ENCODE assay signal across 1 cellular context in the genomic region with DNA sequence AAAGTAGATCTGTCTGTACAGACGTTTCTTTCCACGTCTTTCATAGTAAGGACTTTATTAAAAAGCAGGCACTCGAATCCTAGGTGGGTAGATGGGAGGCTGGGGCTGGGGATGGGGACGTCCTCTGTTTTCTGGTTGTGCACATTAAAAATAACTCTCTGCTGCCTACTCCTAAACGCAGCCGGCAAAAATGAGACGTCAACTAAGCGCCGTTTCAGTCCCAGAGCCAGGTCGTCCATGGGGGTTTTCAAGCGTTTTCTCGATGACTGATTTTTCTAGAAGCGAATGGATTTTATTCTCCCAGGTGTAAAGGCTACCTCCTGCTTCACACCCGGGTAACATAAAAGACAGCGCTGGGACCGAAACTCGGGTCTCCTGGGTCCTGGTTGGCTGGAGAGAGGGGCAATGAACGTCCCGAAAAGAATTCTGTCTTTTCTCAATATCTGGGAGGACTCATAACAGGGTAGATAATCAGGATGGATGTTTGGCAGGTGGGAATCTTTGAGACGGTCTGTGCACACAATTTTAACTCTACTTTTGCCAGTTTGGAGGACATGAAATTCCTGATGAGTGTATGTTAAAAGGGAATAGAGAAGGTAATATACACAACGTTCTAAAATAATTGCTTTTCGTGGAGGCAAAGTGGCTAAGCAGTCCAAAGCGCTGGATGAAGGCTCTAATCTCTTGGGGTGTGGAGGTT.
TF ChIP-seq lines count a peak whose summit lies in the region.

No MANE protein-coding gene starts in this region.

TF ChIP-seq in K562, 482 proteins besides CTCF, POLR2A, EP300 and RAD21 (continues in another document):
- TF ChIP-seq EWSR1 (IDR thresholded peaks at IDR 0.05; ENCODE audit: borderline replicate concordance, low read depth, partially characterized antibody) = no peak
- TF ChIP-seq YY1 (IDR thresholded peaks at IDR 0.05; ENCODE audit: borderline replicate concordance in 1 of 3, control insufficient read depth in 1 of 3, extremely low read depth in 1 of 3, insufficient read depth in 3 of 3, insufficient read length in 1 of 3, insufficient replicate concordance in 2 of 3, low read depth in 1 of 3, low read length in 2 of 3) = peak in 1 of 3 experiments; percentile 30
- TF ChIP-seq, protein P1, sequence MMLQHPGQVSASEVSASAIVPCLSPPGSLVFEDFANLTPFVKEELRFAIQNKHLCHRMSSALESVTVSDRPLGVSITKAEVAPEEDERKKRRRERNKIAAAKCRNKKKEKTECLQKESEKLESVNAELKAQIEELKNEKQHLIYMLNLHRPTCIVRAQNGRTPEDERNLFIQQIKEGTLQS (IDR thresholded peaks at IDR 0.05) = no peak
- TF ChIP-seq, protein P1 (CRISPR knock-in tag; conservative IDR thresholded peaks at IDR 0.05) = peak; percentile 22; the same call in 1 of the 2 replicates
- TF ChIP-seq, protein P2, sequence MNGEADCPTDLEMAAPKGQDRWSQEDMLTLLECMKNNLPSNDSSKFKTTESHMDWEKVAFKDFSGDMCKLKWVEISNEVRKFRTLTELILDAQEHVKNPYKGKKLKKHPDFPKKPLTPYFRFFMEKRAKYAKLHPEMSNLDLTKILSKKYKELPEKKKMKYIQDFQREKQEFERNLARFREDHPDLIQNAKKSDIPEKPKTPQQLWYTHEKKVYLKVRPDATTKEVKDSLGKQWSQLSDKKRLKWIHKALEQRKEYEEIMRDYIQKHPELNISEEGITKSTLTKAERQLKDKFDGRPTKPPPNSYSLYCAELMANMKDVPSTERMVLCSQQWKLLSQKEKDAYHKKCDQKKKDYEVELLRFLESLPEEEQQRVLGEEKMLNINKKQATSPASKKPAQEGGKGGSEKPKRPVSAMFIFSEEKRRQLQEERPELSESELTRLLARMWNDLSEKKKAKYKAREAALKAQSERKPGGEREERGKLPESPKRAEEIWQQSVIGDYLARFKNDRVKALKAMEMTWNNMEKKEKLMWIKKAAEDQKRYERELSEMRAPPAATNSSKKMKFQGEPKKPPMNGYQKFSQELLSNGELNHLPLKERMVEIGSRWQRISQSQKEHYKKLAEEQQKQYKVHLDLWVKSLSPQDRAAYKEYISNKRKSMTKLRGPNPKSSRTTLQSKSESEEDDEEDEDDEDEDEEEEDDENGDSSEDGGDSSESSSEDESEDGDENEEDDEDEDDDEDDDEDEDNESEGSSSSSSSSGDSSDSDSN (IDR thresholded peaks at IDR 0.05; ENCODE audit: borderline replicate concordance in 1 of 2, low read depth in 2 of 2, low read length in 2 of 2) = 0 out of 4 replicates have a peak, but pooled peaks of 1 of the 2 experiments have one; percentile 19
- peak; percentile 9; the same call in 1 of the 2 replicates for TF ChIP-seq GTF2E2 (tag; IDR thresholded peaks at IDR 0.05)
- TF ChIP-seq, protein P3, sequence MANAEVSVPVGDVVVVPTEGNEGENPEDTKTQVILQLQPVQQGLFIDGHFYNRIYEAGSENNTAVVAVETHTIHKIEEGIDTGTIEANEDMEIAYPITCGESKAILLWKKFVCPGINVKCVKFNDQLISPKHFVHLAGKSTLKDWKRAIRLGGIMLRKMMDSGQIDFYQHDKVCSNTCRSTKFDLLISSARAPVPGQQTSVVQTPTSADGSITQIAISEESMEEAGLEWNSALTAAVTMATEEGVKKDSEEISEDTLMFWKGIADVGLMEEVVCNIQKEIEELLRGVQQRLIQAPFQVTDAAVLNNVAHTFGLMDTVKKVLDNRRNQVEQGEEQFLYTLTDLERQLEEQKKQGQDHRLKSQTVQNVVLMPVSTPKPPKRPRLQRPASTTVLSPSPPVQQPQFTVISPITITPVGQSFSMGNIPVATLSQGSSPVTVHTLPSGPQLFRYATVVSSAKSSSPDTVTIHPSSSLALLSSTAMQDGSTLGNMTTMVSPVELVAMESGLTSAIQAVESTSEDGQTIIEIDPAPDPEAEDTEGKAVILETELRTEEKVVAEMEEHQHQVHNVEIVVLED (CRISPR knock-in tag; IDR thresholded peaks at IDR 0.05) = no peak
- TF ChIP-seq NFIC (IDR thresholded peaks at IDR 0.05) = 0 out of 2 replicates have a peak, but pooled peaks have one; percentile 4
- 0 out of 2 replicates have a peak, but pooled peaks have one; percentile 47 for TF ChIP-seq MECOM (CRISPR knock-in tag; IDR thresholded peaks at IDR 0.05)
- peak; percentile 26 for TF ChIP-seq MEIS2 (IDR thresholded peaks at IDR 0.05; ENCODE audit: partially characterized antibody)
- no peak for TF ChIP-seq ERF (CRISPR knock-in tag; IDR thresholded peaks at IDR 0.05)
- 0 out of 2 replicates have a peak, but pooled peaks have one; percentile 61 for TF ChIP-seq DLX4 (CRISPR knock-in tag; IDR thresholded peaks at IDR 0.05)
- TF ChIP-seq RHOXF2B (CRISPR knock-in tag; conservative IDR thresholded peaks at IDR 0.05) = 0 out of 2 replicates have a peak, but pooled peaks have one; percentile 42
- TF ChIP-seq TBP (optimal IDR thresholded peaks at IDR 0.05; ENCODE audit: low read depth, low read length) = peak; percentile 10
- TF ChIP-seq CREM (IDR thresholded peaks at IDR 0.05; ENCODE audit: low read depth) = peak; percentile 55
- no peak; the same call in 1 of the 2 replicates for TF ChIP-seq KAT8 (IDR thresholded peaks at IDR 0.05; ENCODE audit: low read depth)
- TF ChIP-seq FOXA3 (CRISPR knock-in tag; conservative IDR thresholded peaks at IDR 0.05 in 1 of 2, IDR thresholded peaks at IDR 0.05 in 1 of 2) = no peak
- TF ChIP-seq, protein P4, sequence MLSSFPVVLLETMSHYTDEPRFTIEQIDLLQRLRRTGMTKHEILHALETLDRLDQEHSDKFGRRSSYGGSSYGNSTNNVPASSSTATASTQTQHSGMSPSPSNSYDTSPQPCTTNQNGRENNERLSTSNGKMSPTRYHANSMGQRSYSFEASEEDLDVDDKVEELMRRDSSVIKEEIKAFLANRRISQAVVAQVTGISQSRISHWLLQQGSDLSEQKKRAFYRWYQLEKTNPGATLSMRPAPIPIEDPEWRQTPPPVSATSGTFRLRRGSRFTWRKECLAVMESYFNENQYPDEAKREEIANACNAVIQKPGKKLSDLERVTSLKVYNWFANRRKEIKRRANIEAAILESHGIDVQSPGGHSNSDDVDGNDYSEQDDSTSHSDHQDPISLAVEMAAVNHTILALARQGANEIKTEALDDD (IDR thresholded peaks at IDR 0.05) = 0 out of 2 replicates have a peak, but pooled peaks have one; percentile 15
- peak; percentile 46 for TF ChIP-seq RBBP5 (IDR thresholded peaks at IDR 0.05; ENCODE audit: borderline replicate concordance, insufficient read depth, low read length, poor library complexity, severe bottlenecking)
- TF ChIP-seq NFYB (IDR thresholded peaks at IDR 0.05; ENCODE audit: extremely low read depth, insufficient read length) = no peak
- TF ChIP-seq, protein P5, sequence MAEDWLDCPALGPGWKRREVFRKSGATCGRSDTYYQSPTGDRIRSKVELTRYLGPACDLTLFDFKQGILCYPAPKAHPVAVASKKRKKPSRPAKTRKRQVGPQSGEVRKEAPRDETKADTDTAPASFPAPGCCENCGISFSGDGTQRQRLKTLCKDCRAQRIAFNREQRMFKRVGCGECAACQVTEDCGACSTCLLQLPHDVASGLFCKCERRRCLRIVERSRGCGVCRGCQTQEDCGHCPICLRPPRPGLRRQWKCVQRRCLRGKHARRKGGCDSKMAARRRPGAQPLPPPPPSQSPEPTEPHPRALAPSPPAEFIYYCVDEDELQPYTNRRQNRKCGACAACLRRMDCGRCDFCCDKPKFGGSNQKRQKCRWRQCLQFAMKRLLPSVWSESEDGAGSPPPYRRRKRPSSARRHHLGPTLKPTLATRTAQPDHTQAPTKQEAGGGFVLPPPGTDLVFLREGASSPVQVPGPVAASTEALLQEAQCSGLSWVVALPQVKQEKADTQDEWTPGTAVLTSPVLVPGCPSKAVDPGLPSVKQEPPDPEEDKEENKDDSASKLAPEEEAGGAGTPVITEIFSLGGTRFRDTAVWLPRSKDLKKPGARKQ (CRISPR knock-in tag; IDR thresholded peaks at IDR 0.05) = 0 out of 2 replicates have a peak, but pooled peaks have one; percentile 22
- no peak for TF ChIP-seq IFI16 (CRISPR knock-in tag; IDR thresholded peaks at IDR 0.05)
- TF ChIP-seq CREB3L1 (IDR thresholded peaks at IDR 0.05; ENCODE audit: borderline replicate concordance, low read depth) = 0 out of 2 replicates have a peak, but pooled peaks have one; percentile 34
- 0 out of 2 replicates have a peak, but pooled peaks have one; percentile 62 for TF ChIP-seq ZFP30 (CRISPR knock-in tag; IDR thresholded peaks at IDR 0.05; ENCODE audit: borderline replicate concordance)
- TF ChIP-seq PREB (CRISPR knock-in tag; IDR thresholded peaks at IDR 0.05) = 0 out of 2 replicates have a peak, but pooled peaks have one; percentile 52
- TF ChIP-seq CHD4 (IDR thresholded peaks at IDR 0.05; ENCODE audit: insufficient read depth, insufficient replicate concordance, low read depth, low read length, poor library complexity, severe bottlenecking) = peak; percentile 20
- TF ChIP-seq HMG20B (CRISPR knock-in tag; IDR thresholded peaks at IDR 0.05) = 0 out of 2 replicates have a peak, but pooled peaks have one; percentile 39
- TF ChIP-seq, protein P6, sequence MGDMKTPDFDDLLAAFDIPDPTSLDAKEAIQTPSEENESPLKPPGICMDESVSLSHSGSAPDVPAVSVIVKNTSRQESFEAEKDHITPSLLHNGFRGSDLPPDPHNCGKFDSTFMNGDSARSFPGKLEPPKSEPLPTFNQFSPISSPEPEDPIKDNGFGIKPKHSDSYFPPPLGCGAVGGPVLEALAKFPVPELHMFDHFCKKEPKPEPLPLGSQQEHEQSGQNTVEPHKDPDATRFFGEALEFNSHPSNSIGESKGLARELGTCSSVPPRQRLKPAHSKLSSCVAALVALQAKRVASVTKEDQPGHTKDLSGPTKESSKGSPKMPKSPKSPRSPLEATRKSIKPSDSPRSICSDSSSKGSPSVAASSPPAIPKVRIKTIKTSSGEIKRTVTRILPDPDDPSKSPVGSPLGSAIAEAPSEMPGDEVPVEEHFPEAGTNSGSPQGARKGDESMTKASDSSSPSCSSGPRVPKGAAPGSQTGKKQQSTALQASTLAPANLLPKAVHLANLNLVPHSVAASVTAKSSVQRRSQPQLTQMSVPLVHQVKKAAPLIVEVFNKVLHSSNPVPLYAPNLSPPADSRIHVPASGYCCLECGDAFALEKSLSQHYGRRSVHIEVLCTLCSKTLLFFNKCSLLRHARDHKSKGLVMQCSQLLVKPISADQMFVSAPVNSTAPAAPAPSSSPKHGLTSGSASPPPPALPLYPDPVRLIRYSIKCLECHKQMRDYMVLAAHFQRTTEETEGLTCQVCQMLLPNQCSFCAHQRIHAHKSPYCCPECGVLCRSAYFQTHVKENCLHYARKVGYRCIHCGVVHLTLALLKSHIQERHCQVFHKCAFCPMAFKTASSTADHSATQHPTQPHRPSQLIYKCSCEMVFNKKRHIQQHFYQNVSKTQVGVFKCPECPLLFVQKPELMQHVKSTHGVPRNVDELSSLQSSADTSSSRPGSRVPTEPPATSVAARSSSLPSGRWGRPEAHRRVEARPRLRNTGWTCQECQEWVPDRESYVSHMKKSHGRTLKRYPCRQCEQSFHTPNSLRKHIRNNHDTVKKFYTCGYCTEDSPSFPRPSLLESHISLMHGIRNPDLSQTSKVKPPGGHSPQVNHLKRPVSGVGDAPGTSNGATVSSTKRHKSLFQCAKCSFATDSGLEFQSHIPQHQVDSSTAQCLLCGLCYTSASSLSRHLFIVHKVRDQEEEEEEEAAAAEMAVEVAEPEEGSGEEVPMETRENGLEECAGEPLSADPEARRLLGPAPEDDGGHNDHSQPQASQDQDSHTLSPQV (IDR thresholded peaks at IDR 0.05) = no peak
- TF ChIP-seq ATF6 (CRISPR knock-in tag; IDR thresholded peaks at IDR 0.05) = no peak
- TF ChIP-seq LCOR (CRISPR knock-in tag; IDR thresholded peaks at IDR 0.05) = 0 out of 2 replicates have a peak, but pooled peaks have one; percentile 15
